ENCODE assay signal across 8 cellular contexts in genomic region chr4:151117371-151117962, GRCh38. TPM values are rescaled to one million over a fixed set of nuclear protein-coding genes. Genes with fewer than 3 reads are reported as not detected.
A peak's percentile ranks its signal among the peaks of the same experiment; 100 is the strongest.
DNase-seq lines count a peak whose midpoint lies in the region; ATAC-seq and TF ChIP-seq lines count a peak whose summit lies in the region.

No MANE protein-coding gene starts in this region.

- DNase-seq in SIG-M5 treated with dmso at 0.1 percent for 504 hours (lab: John Stamatoyannopoulos, UW; ENCODE audit: unreplicated experiment) (peak; percentile 85), SIG-M5 (lab: John Stamatoyannopoulos, UW) (no peak), GM23248 (peak; percentile 80), PC-9 (peak; percentile 56 to 59), amygdala (lab: John Stamatoyannopoulos, UW) (peak in 34 of 56 donors; percentile 1 to 80 (median 14)), left ventricle myocardium superior (no peak), retinal pigment epithelial cell (ENCODE audit: low read depth) (peak; percentile 28)
- peak; percentile 60 for DNase-seq in Jurkat, Clone E6-1 (ENCODE audit: low read depth, low spot score)

- H3K27me3 ChIP-seq in GM23248 (replicated peaks; ENCODE audit: insufficient read depth) (no peaks in the 10 kb centered on the region), PC-9 (ENCODE audit: insufficient read depth, low read depth) (no peaks in the 10 kb centered on the region)

- H3K79me2 ChIP-seq in GM23248 (ENCODE audit: insufficient read depth) = no peaks in the 10 kb centered on the region
- no peaks in the 10 kb centered on the region for H3K79me2 ChIP-seq in PC-9 (ENCODE audit: low read depth)

- H3K9me3 ChIP-seq in GM23248 (ENCODE audit: low read depth) (no peaks in the 10 kb centered on the region), PC-9 (ENCODE audit: insufficient read depth, low read depth) (no peaks in the 10 kb centered on the region)

- in situ Hi-C loops in GM23248 (cut with MboI) = loop anchor here (10.0 to 25.0 kb wide), 2 partner anchors 487 to 1245 kb away; no protein-coding TSS in a partner anchor

- intact Hi-C loops in PC-9 (cut with micrococcal nuclease; ENCODE audit: unreplicated experiment) (loop anchor here (1.0 to 10.0 kb wide), 3 partner anchors 245 to 1267 kb away; no protein-coding TSS in a partner anchor), left ventricle myocardium superior (cut with micrococcal nuclease) (loop anchor here (5.0 kb wide), 1 partner anchor 245 kb away; no protein-coding TSS in a partner anchor)

- TF ChIP-seq CTCF in PC-9 (conservative IDR thresholded peaks at IDR 0.05) (peak; percentile 77), retinal pigment epithelial cell (conservative IDR thresholded peaks at IDR 0.05; ENCODE audit: low read depth, low read length) (peak; percentile 78)

- ATAC-seq in left ventricle myocardium superior = peak; percentile 52

- no peaks in the 10 kb centered on the region for H3K9me2 ChIP-seq in GM23248 (ENCODE audit: insufficient read depth)
- H3K9me2 ChIP-seq in PC-9 (ENCODE audit: insufficient read depth) = no peaks in the 10 kb centered on the region

- no peak overlapping the region for H3K4me2 ChIP-seq in GM23248 (ENCODE audit: unreplicated experiment)
- no peak overlapping the region for H3K4me2 ChIP-seq in PC-9

- WGBS in GM23248 (ENCODE audit: low coverage in 1 of 2, low lambda C conversion rate in 2 of 2, missing lambda C conversion rate in 2 of 2), 2 experiments = 37 to 39% methylated on average over 13 to 14 of the region's 14 CpGs

- H3F3A ChIP-seq in GM23248 (ENCODE audit: insufficient read depth) (peaks cover 26% of the 10 kb centered on the region), PC-9 (ENCODE audit: insufficient read depth, low read depth) (peaks cover 13% of the 10 kb centered on the region)

- H3K4me3 ChIP-seq in GM23248 = no peak overlapping the region
- no peak overlapping the region for H3K4me3 ChIP-seq in Jurkat, Clone E6-1 (ENCODE audit: low read length)
- H3K4me3 ChIP-seq in PC-9 = no peak overlapping the region
- H3K4me3 ChIP-seq in retinal pigment epithelial cell (ENCODE audit: low read length) = no peak overlapping the region

- CTCF ChIA-PET in PC-9 (lab: Charles Lee) = interaction anchor here (0.5 to 1.0 kb wide), 6 partner anchors 208 to 1269 kb away, joined by 3 to 7 read pairs (median 4); partner anchors contain the start of gene SH3D19

- H2AFZ ChIP-seq in GM23248 (no peak overlapping the region), PC-9 (no peak overlapping the region)

- no peaks in the 10 kb centered on the region for H4K20me1 ChIP-seq in GM23248 (ENCODE audit: insufficient read depth)
- H4K20me1 ChIP-seq in PC-9 (ENCODE audit: insufficient read depth) = no peaks in the 10 kb centered on the region

- BruUV-seq in PC-9 (replicated peaks; lab: Mats Ljungman, UMichigan) = no TSS peak

- H3K4me1 ChIP-seq in GM23248 (ENCODE audit: insufficient read depth) = no peaks in the 10 kb centered on the region
- H3K4me1 ChIP-seq in PC-9 (replicated peaks; ENCODE audit: insufficient read depth) = no peaks in the 10 kb centered on the region

- H3K27ac ChIP-seq in GM23248 = no peak overlapping the region
- no peak overlapping the region for H3K27ac ChIP-seq in PC-9

- H3K9ac ChIP-seq in GM23248 = peak overlapping the region; percentile 0; the same call in 1 of the 2 replicates

- peaks cover 8% of the 10 kb centered on the region for H3K36me3 ChIP-seq in GM23248 (ENCODE audit: low read depth)
- H3K36me3 ChIP-seq in PC-9 (ENCODE audit: low read depth) = no peaks in the 10 kb centered on the region

- POLR2A ChIA-PET in PC-9 (lab: Charles Lee; ENCODE audit: unreplicated experiment) = interaction anchor here (0.5 kb wide), 1 partner anchor 1231 kb away, joined by 29 read pairs; no protein-coding TSS in a partner anchor

RNA-seq across cellular contexts. Expression of gene RPS3A, which starts 18.0 kb away (rescaled TPM):
- total RNA-seq in GM23248 (2014; rRNA removed; shearing (Covaris generic)) = 1,990 and 2,540 TPM in 2 replicates
- polyA plus RNA-seq in GM23248 (2016; fragmentation: Nextera tagmentation; extraction: Ambion mirVana) = 870 and 943 TPM in 2 replicates
- 3,403 TPM for polyA plus RNA-seq in Jurkat, Clone E6-1 (2012; ENCODE audit: insufficient read depth, insufficient read length)
- total RNA-seq in PC-9 (2021) = 1,663 and 2,345 TPM in 2 replicates
- total RNA-seq in left ventricle myocardium superior = 940 TPM

Comparison
In these comparisons a context has a peak if more than half of its experiments do, and no peak if none do; other contexts are left out.
1. DNase-seq: peak in SIG-M5 treated with dmso at 0.1 percent for 504 hours (single experiment), GM23248 (single experiment), Jurkat, Clone E6-1 (single experiment), PC-9 (2 of 2), amygdala (34 of 56) and retinal pigment epithelial cell (single experiment); none in SIG-M5 (single experiment) and left ventricle myocardium superior (single experiment).